Comparison of ENCODE assay signal across 15 cellular contexts in genomic region chr12:89893972-89894706, GRCh38.
DNase-seq lines count a peak whose midpoint lies in the region; ATAC-seq, FAIRE-seq and TF ChIP-seq lines count a peak whose summit lies in the region.
"Had no signal": no experiment of that assay in that cellular context is flagged by ENCODE, and none has a peak within 500 bp of the region (broad histone marks: within the 10 kb centered on the region; RNA-seq: fewer than 3 reads in every experiment).

No MANE protein-coding gene starts in this region.

- dilution Hi-C loops in endothelial cell of umbilical vein (cut with MboI; ENCODE audit: extremely low pct_ligation_motif_present, low sequenced_read_pairs), result no loop called here

- H3K27ac ChIP-seq in PC-3 (ENCODE audit: low read length) (no peak overlapping the region), endothelial cell of umbilical vein (ENCODE audit: insufficient read depth, low read depth, low read length) (no peak overlapping the region), substantia nigra (ENCODE audit: low read depth, low read length, poor library complexity, severe bottlenecking) (no peak overlapping the region)
- H3K27ac ChIP-seq: heart left ventricle had no signal

- H3K36me3 Mint-ChIP-seq in osteocyte (ENCODE audit: unreplicated experiment), result no peaks in the 10 kb centered on the region
- H3K36me3 Mint-ChIP-seq: stimulated activated effector memory CD8-positive, alpha-beta T cell treated with anti-CD3 and anti-CD28 coated beads, Interleukin-12 subunit alpha, Interleukin-12 subunit beta, amount 100 ng/mL, for 72 hours had no signal

- 0 out of 2 replicates have a peak, but pooled peaks cover 3% of the 10 kb centered on the region for H3K9me2 ChIP-seq in PC-3 (replicated peaks; ENCODE audit: low read length)

- TF ChIP-seq POLR2A in endothelial cell of umbilical vein (IDR thresholded peaks at IDR 0.05; ENCODE audit: low read depth, low read length), result no peak

- no peaks in the 10 kb centered on the region for H3K27me3 Mint-ChIP-seq in osteocyte (ENCODE audit: unreplicated experiment)
- H3K27me3 Mint-ChIP-seq: dendritic cell treated with granulocyte-macrophage colony-stimulating factor and Interleukin-4, amounts not matched to agents 40 ng/mL and 50 ng/mL, for 4 days had no signal

- TF ChIP-seq CTCF in PC-3 (conservative IDR thresholded peaks at IDR 0.05; ENCODE audit: low read depth, low read length) (no peak), endothelial cell of umbilical vein (IDR thresholded peaks at IDR 0.05; ENCODE audit: extremely low read depth in 1 of 2, insufficient read depth in 1 of 2, low read depth in 1 of 2, low read length in 2 of 2) (no peak), osteocyte (IDR thresholded peaks at IDR 0.05) (no peak)

- H3K4me3 ChIP-seq in PC-3 (ENCODE audit: low read length) (no peak overlapping the region), endothelial cell of umbilical vein (replicated peaks in 1 of 3; ENCODE audit: insufficient read depth in 1 of 3, low read depth in 1 of 3, low read length in 3 of 3) (no peak overlapping the region)
- H3K4me3 ChIP-seq: heart left ventricle had no signal

- peak; percentile 54 for DNase-seq in PC-3
- peak; percentile 8 for DNase-seq in endothelial cell of umbilical vein (ENCODE audit: low read depth, low spot score)
- no peak for DNase-seq in osteocyte (ENCODE audit: extremely low spot score, unreplicated experiment)
- DNase-seq in iPS-NIHi7 (ENCODE audit: extremely low spot score), result no peak
- no peak for DNase-seq in substantia nigra (lab: John Stamatoyannopoulos, UW)
- DNase-seq: activated gamma-delta T cell, heart left ventricle, NCI-H2029 treated with DMSO at 0.1 percent for 48 hours, nucleus accumbens had no signal

- intact Hi-C loops in PC-3 (cut with micrococcal nuclease), result no loop called here
- intact Hi-C loops in endothelial cell of umbilical vein (cut with micrococcal nuclease), result no loop called here

- H3K9me3 ChIP-seq in PC-3 (ENCODE audit: low read length), result no peaks in the 10 kb centered on the region
- no peaks in the 10 kb centered on the region for H3K9me3 ChIP-seq in endothelial cell of umbilical vein (replicated peaks; ENCODE audit: control insufficient read depth, insufficient read depth, low read length)
- H3K9me3 ChIP-seq: heart left ventricle had no signal

- H2AFZ ChIP-seq in PC-3 (ENCODE audit: low read length) (no peak overlapping the region), endothelial cell of umbilical vein (ENCODE audit: low read depth, low read length) (no peak overlapping the region)

- H3K4me2 ChIP-seq in PC-3 (ENCODE audit: low read length) (peak overlapping the region; percentile 28), endothelial cell of umbilical vein (ENCODE audit: insufficient read depth, low read length) (no peak overlapping the region)

- H3K36me3 ChIP-seq in PC-3 (ENCODE audit: low read depth, low read length) (no peaks in the 10 kb centered on the region), endothelial cell of umbilical vein (ENCODE audit: control insufficient read depth in 2 of 2, extremely low read depth in 1 of 2, insufficient read depth in 2 of 2, low read length in 2 of 2) (no peaks in the 10 kb centered on the region)
- H3K36me3 ChIP-seq: heart left ventricle had no signal

- no TSS peak for BruUV-seq in PC-3 (replicated peaks; lab: Mats Ljungman, UMichigan)
- no TSS peak for BruUV-seq in endothelial cell of umbilical vein (replicated peaks; lab: Mats Ljungman, UMichigan)

- H3K4me3 Mint-ChIP-seq in osteocyte (ENCODE audit: unreplicated experiment), result no peak overlapping the region
- H3K4me3 Mint-ChIP-seq: dendritic cell treated with granulocyte-macrophage colony-stimulating factor and Interleukin-4, amounts not matched to agents 40 ng/mL and 50 ng/mL, for 4 days; stimulated activated effector memory CD8-positive, alpha-beta T cell treated with anti-CD3 and anti-CD28 coated beads, Interleukin-12 subunit alpha, Interleukin-12 subunit beta, amount 100 ng/mL, for 72 hours had no signal

- H3K4me1 ChIP-seq in PC-3 (ENCODE audit: insufficient read depth, low read length) (peaks cover 16% of the 10 kb centered on the region), endothelial cell of umbilical vein (ENCODE audit: control insufficient read depth, extremely low read depth, insufficient read depth, low read length) (no peaks in the 10 kb centered on the region)
- H3K4me1 ChIP-seq: heart left ventricle had no signal

- CTCF ChIA-PET in PC-3 (lab: Charles Lee) (no interaction called here), endothelial cell of umbilical vein (lab: Charles Lee) (interaction anchor here (0.7 to 1.5 kb wide), 2 partner anchors 10 to 31 kb away, joined by 4 read pairs; no protein-coding TSS in a partner anchor)

- H3K79me2 ChIP-seq in PC-3 (ENCODE audit: low read length), result no peaks in the 10 kb centered on the region
- no peaks in the 10 kb centered on the region for H3K79me2 ChIP-seq in endothelial cell of umbilical vein (ENCODE audit: control insufficient read depth, insufficient read depth, low read length)

- peaks cover 18% of the 10 kb centered on the region for H3K4me1 Mint-ChIP-seq in osteocyte (ENCODE audit: unreplicated experiment)

- no peaks in the 10 kb centered on the region for H3K9me1 ChIP-seq in endothelial cell of umbilical vein (replicated peaks; ENCODE audit: control insufficient read depth, extremely low read depth, insufficient read depth, low read length)

- no peaks in the 10 kb centered on the region for H3F3A ChIP-seq in PC-3 (ENCODE audit: low read length, unreplicated experiment)

- H3K27ac Mint-ChIP-seq in osteocyte (ENCODE audit: unreplicated experiment), result peak overlapping the region; percentile 84
- H3K27ac Mint-ChIP-seq: dendritic cell treated with granulocyte-macrophage colony-stimulating factor and Interleukin-4, amounts not matched to agents 40 ng/mL and 50 ng/mL, for 4 days; stimulated activated effector memory CD8-positive, alpha-beta T cell treated with anti-CD3 and anti-CD28 coated beads, Interleukin-12 subunit alpha, Interleukin-12 subunit beta, amount 100 ng/mL, for 72 hours had no signal

- POLR2A ChIA-PET in PC-3 (lab: Charles Lee; ENCODE audit: unreplicated experiment) (no interaction called here), endothelial cell of umbilical vein (lab: Charles Lee) (no interaction called here)

- H4K20me1 ChIP-seq in PC-3 (ENCODE audit: low read length), result no peaks in the 10 kb centered on the region
- no peaks in the 10 kb centered on the region for H4K20me1 ChIP-seq in endothelial cell of umbilical vein (replicated peaks; ENCODE audit: control insufficient read depth, extremely low read depth, insufficient read depth, low read length)

- H3K9ac ChIP-seq in PC-3 (ENCODE audit: low read length) (no peak overlapping the region), endothelial cell of umbilical vein (replicated peaks; ENCODE audit: extremely low read depth, insufficient read depth, low read length) (no peak overlapping the region)

- H3K27me3 ChIP-seq in PC-3 (ENCODE audit: low read length), result no peaks in the 10 kb centered on the region
- H3K27me3 ChIP-seq in endothelial cell of umbilical vein (ENCODE audit: control insufficient read depth in 2 of 2, insufficient read depth in 2 of 2, low read length in 2 of 2), result no peaks in the 10 kb centered on the region
- H3K27me3 ChIP-seq: heart left ventricle had no signal

- peak; percentile 62 for ATAC-seq in GM18868 (IDR thresholded peaks at IDR 0.05; ENCODE audit: unreplicated experiment)
- ATAC-seq in PC-3, result peak; percentile 85
- no peak for ATAC-seq in HG03432 (IDR thresholded peaks at IDR 0.05; ENCODE audit: unreplicated experiment)
- no peak for ATAC-seq in HG03457 (IDR thresholded peaks at IDR 0.05; ENCODE audit: unreplicated experiment)
- ATAC-seq: HCT116; heart left ventricle; stimulated activated effector memory CD8-positive, alpha-beta T cell treated with anti-CD3 and anti-CD28 coated beads, Interleukin-12 subunit alpha, Interleukin-12 subunit beta, amount 100 ng/mL, for 72 hours had no signal

- FAIRE-seq in endothelial cell of umbilical vein (lab: Jason Lieb, UNC), result no peak

- H3K9me3 Mint-ChIP-seq in osteocyte (ENCODE audit: unreplicated experiment), result peaks cover 7% of the 10 kb centered on the region

TF ChIP-seq in endothelial cell of umbilical vein, 7 proteins besides CTCF, POLR2A, EP300 and RAD21:
- TF ChIP-seq JUN (IDR thresholded peaks at IDR 0.05; ENCODE audit: borderline replicate concordance, insufficient read depth, insufficient read length, low read depth) (no peak), POLR2AphosphoS5 (IDR thresholded peaks at IDR 0.05; ENCODE audit: insufficient read depth, low read depth, low read length) (no peak), EZH2 (IDR thresholded peaks at IDR 0.05; ENCODE audit: borderline replicate concordance, low read depth, low read length, severe bottlenecking) (no peak), MAX (IDR thresholded peaks at IDR 0.05; ENCODE audit: insufficient read depth, insufficient read length) (no peak), GATA2 (IDR thresholded peaks at IDR 0.05; ENCODE audit: insufficient read depth, insufficient read length, low read depth, low read length) (no peak), FOS (IDR thresholded peaks at IDR 0.05; ENCODE audit: borderline replicate concordance, insufficient read depth, low read length) (no peak)

Comparison
In these comparisons a context has a peak if more than half of its experiments do, and no peak if none do; other contexts are left out.
1. ATAC-seq: peak in GM18868 (single experiment) and PC-3 (single experiment); none in HG03432 (single experiment) and HG03457 (single experiment).
2. DNase-seq: peak in PC-3 (single experiment) and endothelial cell of umbilical vein (single experiment); none in osteocyte (single experiment), iPS-NIHi7 (single experiment) and substantia nigra (0 of 49).